28 cellular contexts compared by ENCODE assay signal in genomic region chr19:49173198-49173597, GRCh38. TPM values are rescaled to one million over a fixed set of nuclear protein-coding genes. Genes with fewer than 3 reads are reported as not detected.
DNase-seq lines count a peak whose midpoint lies in the region; ATAC-seq and TF ChIP-seq lines count a peak whose summit lies in the region.
"Had no signal": no experiment of that assay in that cellular context is flagged by ENCODE, and none has a peak within 500 bp of the region (broad histone marks: within the 10 kb centered on the region; RNA-seq: fewer than 3 reads in every experiment).

No MANE protein-coding gene starts in this region.

- H3K27me3 ChIP-seq in A673 (replicated peaks; ENCODE audit: insufficient read depth, low read depth, low read length, poor library complexity), result no peaks in the 10 kb centered on the region
- no peaks in the 10 kb centered on the region for H3K27me3 ChIP-seq in Panc1 (ENCODE audit: control insufficient read depth, insufficient read depth, low read length)
- peaks cover 0 to 6% (median 0%) of the 10 kb centered on the region in 4 donors for H3K27me3 ChIP-seq in esophagus squamous epithelium
- H3K27me3 ChIP-seq: BE2C, BLaER1 had no signal

- intact Hi-C loops in A673 (cut with micrococcal nuclease; ENCODE audit: unreplicated experiment), result no loop called here
- intact Hi-C loops in Panc1 (cut with micrococcal nuclease; ENCODE audit: unreplicated experiment), result no loop called here
- intact Hi-C loops in esophagus squamous epithelium (cut with DNase I), result no loop called here

- no peak for DNase-seq in A673 (ENCODE audit: low spot score)
- no peak for DNase-seq in Panc1 (ENCODE audit: low read depth, low spot score)
- DNase-seq in GDM1 (lab: John Stamatoyannopoulos, UW), result no peak
- no peak for DNase-seq in esophagus squamous epithelium (lab: John Stamatoyannopoulos, UW)
- no peak for DNase-seq in pons (ENCODE audit: low spot score)
- DNase-seq: ACHN; BE2C; C1 segment of cervical spinal cord; CD4-positive, alpha-beta memory T cell; CD4-positive, CD25-positive, alpha-beta regulatory T cell; CD8-positive, alpha-beta memory T cell; COR-L47; DMS 273 treated with DMSO at 0.1 percent for 48 hours; DMS153; DMS53; DMS79; DND-41; EL; GF-D8 had no signal

- H3K4me3 ChIP-seq in A673 (ENCODE audit: low read depth, low read length, poor library complexity, severe bottlenecking) (no peak overlapping the region), HEK293 (ENCODE audit: low read depth, low read length) (no peak overlapping the region), Panc1 (ENCODE audit: low read depth in 2 of 2, low read length in 2 of 2) (no peak overlapping the region), esophagus squamous epithelium (no peak overlapping the region)
- H3K4me3 ChIP-seq: A549, BLaER1 had no signal

- CTCF ChIA-PET in A673 (lab: Charles Lee), result interaction anchor here (1.0 kb wide), 1 partner anchor 25 kb away, joined by 3 read pairs; no protein-coding TSS in a partner anchor
- CTCF ChIA-PET in HEK293 (lab: Yijun Ruan, JAX), result interaction anchor here (0.5 kb wide), 1 partner anchor 11 kb away, joined by 3 read pairs; no protein-coding TSS in a partner anchor
- CTCF ChIA-PET in Panc1 (lab: Charles Lee), result no interaction called here

- in situ Hi-C loops in Panc1 (cut with HindIII; ENCODE audit: low pct_unique_long_range_greater_than_20kb, low sequenced_read_pairs), result no loop called here

- BruUV-seq in A673 (replicated peaks; lab: Mats Ljungman, UMichigan), result TSS peak; percentile 29
- BruUV-seq in Panc1 (replicated peaks; lab: Mats Ljungman, UMichigan), result TSS peak; percentile 68

- no peak for TF ChIP-seq CTCF in A673 (conservative IDR thresholded peaks at IDR 0.05; ENCODE audit: low read depth, low read length)
- TF ChIP-seq CTCF in HEK293 (tag by site-specific recombination; IDR thresholded peaks at IDR 0.05), result no peak
- no peak for TF ChIP-seq CTCF in Panc1 (IDR thresholded peaks at IDR 0.05)
- no peak for TF ChIP-seq CTCF in esophagus squamous epithelium (IDR thresholded peaks at IDR 0.05)

- peaks cover 5% of the 10 kb centered on the region for H3K4me1 ChIP-seq in A673 (ENCODE audit: insufficient read depth, low read length, poor library complexity, severe bottlenecking)
- no peaks in the 10 kb centered on the region for H3K4me1 ChIP-seq in HEK293 (ENCODE audit: control insufficient read depth, insufficient read depth, low read length)
- H3K4me1 ChIP-seq in Panc1 (ENCODE audit: control insufficient read depth, insufficient read depth, low read length), result no peaks in the 10 kb centered on the region
- no peaks in the 10 kb centered on the region for H3K4me1 ChIP-seq in esophagus squamous epithelium
- H3K4me1 ChIP-seq: BE2C had no signal

- peaks cover 19% of the 10 kb centered on the region for H3K36me3 ChIP-seq in A673 (ENCODE audit: insufficient read depth, low read length, poor library complexity, severe bottlenecking)
- H3K36me3 ChIP-seq in HEK293 (ENCODE audit: control insufficient read depth in 2 of 2, insufficient read depth in 1 of 2, low read length in 2 of 2), result peaks cover 0 to 29% of the 10 kb centered on the region in 2 experiments; a peak in 2 of 3 replicates
- H3K36me3 ChIP-seq in Panc1 (ENCODE audit: control insufficient read depth, insufficient read depth, low read length), result no peaks in the 10 kb centered on the region; the same call in none of the 2 replicates
- peaks cover 0 to 87% (median 16%) of the 10 kb centered on the region in 3 donors for H3K36me3 ChIP-seq in esophagus squamous epithelium
- H3K36me3 ChIP-seq: BE2C had no signal

- no peak for TF ChIP-seq POLR2A in esophagus squamous epithelium (IDR thresholded peaks at IDR 0.05)

- H3K27ac ChIP-seq in A673 (ENCODE audit: low read depth, low read length, poor library complexity, severe bottlenecking) (no peak overlapping the region), HEK293 (ENCODE audit: extremely low read depth, low read depth, low read length) (no peak overlapping the region), Panc1 (ENCODE audit: low read length) (no peak overlapping the region), esophagus squamous epithelium (no peak overlapping the region)
- H3K27ac ChIP-seq: 22Rv1, A549, BLaER1 had no signal

- 81 to 88% methylated on average over 2 of the region's 2 CpGs for WGBS in esophagus squamous epithelium, 2 donors

- POLR2A ChIA-PET in A673 (lab: Charles Lee; ENCODE audit: low non-redundant PET) (no interaction called here), HEK293 (lab: Yijun Ruan, JAX) (no interaction called here), Panc1 (lab: Charles Lee) (no interaction called here)

- ATAC-seq in Panc1, result no peak
- ATAC-seq: A549 had no signal

- H3K9me3 ChIP-seq in A673 (ENCODE audit: low read depth, low read length, poor library complexity, severe bottlenecking), result no peaks in the 10 kb centered on the region
- H3K9me3 ChIP-seq in HEK293 (ENCODE audit: control insufficient read depth, insufficient read depth, low read depth, low read length), result no peaks in the 10 kb centered on the region
- H3K9me3 ChIP-seq in Panc1 (ENCODE audit: control insufficient read depth, insufficient read depth, low read depth, low read length), result no peaks in the 10 kb centered on the region
- H3K9me3 ChIP-seq in esophagus squamous epithelium, result no peaks in the 10 kb centered on the region
- H3K9me3 ChIP-seq: A549, BE2C, BLaER1 had no signal

TF ChIP-seq in HEK293, 187 proteins besides CTCF, POLR2A, EP300 and RAD21 (continues in another document):
- TF ChIP-seq, protein P1, sequence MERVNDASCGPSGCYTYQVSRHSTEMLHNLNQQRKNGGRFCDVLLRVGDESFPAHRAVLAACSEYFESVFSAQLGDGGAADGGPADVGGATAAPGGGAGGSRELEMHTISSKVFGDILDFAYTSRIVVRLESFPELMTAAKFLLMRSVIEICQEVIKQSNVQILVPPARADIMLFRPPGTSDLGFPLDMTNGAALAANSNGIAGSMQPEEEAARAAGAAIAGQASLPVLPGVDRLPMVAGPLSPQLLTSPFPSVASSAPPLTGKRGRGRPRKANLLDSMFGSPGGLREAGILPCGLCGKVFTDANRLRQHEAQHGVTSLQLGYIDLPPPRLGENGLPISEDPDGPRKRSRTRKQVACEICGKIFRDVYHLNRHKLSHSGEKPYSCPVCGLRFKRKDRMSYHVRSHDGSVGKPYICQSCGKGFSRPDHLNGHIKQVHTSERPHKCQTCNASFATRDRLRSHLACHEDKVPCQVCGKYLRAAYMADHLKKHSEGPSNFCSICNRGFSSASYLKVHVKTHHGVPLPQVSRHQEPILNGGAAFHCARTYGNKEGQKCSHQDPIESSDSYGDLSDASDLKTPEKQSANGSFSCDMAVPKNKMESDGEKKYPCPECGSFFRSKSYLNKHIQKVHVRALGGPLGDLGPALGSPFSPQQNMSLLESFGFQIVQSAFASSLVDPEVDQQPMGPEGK (tag by site-specific recombination; IDR thresholded peaks at IDR 0.05), result no peak
- TF ChIP-seq ZNF398 (tag by site-specific recombination; IDR thresholded peaks at IDR 0.05) (no peak), SP7 (tag by site-specific recombination; IDR thresholded peaks at IDR 0.05) (no peak), ZNF366 (tag by site-specific recombination; conservative IDR thresholded peaks at IDR 0.05) (peak; percentile 91), PBX3 (CRISPR knock-in tag; IDR thresholded peaks at IDR 0.05) (no peak), ZNF214 (tag by site-specific recombination; IDR thresholded peaks at IDR 0.05; ENCODE audit: borderline replicate concordance) (no peak), ZNF555 (tag by site-specific recombination; conservative IDR thresholded peaks at IDR 0.05) (no peak), SP3 (tag by site-specific recombination; IDR thresholded peaks at IDR 0.05) (no peak), ZNF354C (tag by site-specific recombination; IDR thresholded peaks at IDR 0.05; ENCODE audit: borderline replicate concordance, low read depth) (no peak)

RNA-seq across cellular contexts. Expression of gene TRPM4, which starts 15.6 kb away (rescaled TPM):
- total RNA-seq in A673 (2021) (107 and 116 TPM in 2 replicates), Panc1 (2021; ENCODE audit: unreplicated experiment) (19.4 TPM), esophagus squamous epithelium (10 to 100 TPM in 3 of 4 donors, 1 to 10 TPM in 1; 7.6 to 28.9 (median 18.0) TPM)
- polyA plus RNA-seq in Panc1 (2012; ENCODE audit: insufficient read length), result 20.3 TPM
- total RNA-seq: CD4-positive, CD25-positive, alpha-beta regulatory T cell; CD8-positive, alpha-beta memory T cell had no signal
- polyA plus RNA-seq: CD4-positive, alpha-beta memory T cell; CD4-positive, CD25-positive, alpha-beta regulatory T cell; CD8-positive, alpha-beta memory T cell had no signal

RNA-seq across cellular contexts. Expression of gene HRC, which starts 18.0 kb away (rescaled TPM):
- total RNA-seq in A673 (2021) (not detected in 2 replicates), Panc1 (2021; ENCODE audit: unreplicated experiment) (0.13 TPM), esophagus squamous epithelium (1 to 10 TPM in 1 of 4 donors, under 1 TPM in 3; 0.13 to 1.1 (median 0.38) TPM)
- polyA plus RNA-seq in Panc1 (2012; ENCODE audit: insufficient read length), result 0.61 TPM
- total RNA-seq: A172; CD4-positive, alpha-beta memory T cell; CD4-positive, CD25-positive, alpha-beta regulatory T cell; CD8-positive, alpha-beta memory T cell; Daoy had no signal
- polyA plus RNA-seq: AG04450; CD14-positive monocyte; CD4-positive, alpha-beta memory T cell; CD4-positive, CD25-positive, alpha-beta regulatory T cell; CD8-positive, alpha-beta memory T cell had no signal

RNA-seq across cellular contexts. Expression of gene PPFIA3, which starts 53.9 kb away (rescaled TPM):
- 33.1 and 33.6 TPM in 2 replicates for total RNA-seq in A673 (2021)
- total RNA-seq in Panc1 (2021; ENCODE audit: unreplicated experiment), result 21.7 TPM
- 22.2 TPM for polyA plus RNA-seq in Panc1 (2012; ENCODE audit: insufficient read length)
- 10 to 100 TPM; 10.9 to 20.9 (median 13.8) TPM for total RNA-seq in esophagus squamous epithelium
- polyA plus RNA-seq: CD14-positive monocyte had no signal

RNA-seq across cellular contexts. Expression of gene C19orf73, which starts 54.3 kb away (rescaled TPM):
- total RNA-seq in A673 (2021), result 1.7 and 2.6 TPM in 2 replicates
- total RNA-seq in Panc1 (2021; ENCODE audit: unreplicated experiment), result 1.4 TPM
- polyA plus RNA-seq in Panc1 (2012; ENCODE audit: insufficient read length), result 1.4 TPM
- total RNA-seq in esophagus squamous epithelium, result 1 to 10 TPM; 2.1 to 7.4 (median 4.7) TPM
- total RNA-seq: A172, G401 had no signal

RNA-seq across cellular contexts. Expression of gene LIN7B, which starts 59.0 kb away (rescaled TPM):
- total RNA-seq in A673 (2021), result 19.9 and 24.3 TPM in 2 replicates
- total RNA-seq in Panc1 (2021; ENCODE audit: unreplicated experiment), result 6.4 TPM
- 12.9 TPM for polyA plus RNA-seq in Panc1 (2012; ENCODE audit: insufficient read length)
- 10 to 100 TPM in 2 of 4 donors, 1 to 10 TPM in 2; 5.7 to 14.1 (median 10.1) TPM for total RNA-seq in esophagus squamous epithelium
